Comparison of ENCODE assay signal across 1 cellular context in genomic region chr17:63621684-63622570, GRCh38.
TF ChIP-seq lines count a peak whose summit lies in the region.

Gene MAP3K3, plus strand, starts transcription at chr17:63622417. Its CDS starts 343 bp downstream, at chr17:63622760.

TF ChIP-seq in HepG2, 621 proteins besides CTCF, POLR2A, EP300 and RAD21 (continued from another document and continues in another):
- TF ChIP-seq POLR2G (IDR thresholded peaks at IDR 0.05; ENCODE audit: low read depth, low read length) (peak; percentile 95), AFF4 (CRISPR knock-in tag; IDR thresholded peaks at IDR 0.05) (no peak), ATF2 (CRISPR knock-in tag; IDR thresholded peaks at IDR 0.05) (no peak), HINFP (CRISPR knock-in tag; IDR thresholded peaks at IDR 0.05; ENCODE audit: low read depth) (no peak), NFKBIZ (CRISPR knock-in tag; IDR thresholded peaks at IDR 0.05) (0 out of 2 replicates have a peak, but pooled peaks have one; percentile 19), ZNF407 (CRISPR knock-in tag; IDR thresholded peaks at IDR 0.05; ENCODE audit: not compliant biosample characterization) (peak; percentile 93), NCOA1 (CRISPR knock-in tag; IDR thresholded peaks at IDR 0.05) (no peak), ZNF326 (CRISPR knock-in tag; IDR thresholded peaks at IDR 0.05; ENCODE audit: borderline replicate concordance) (no peak), MAFG (CRISPR knock-in tag; IDR thresholded peaks at IDR 0.05) (no peak), NFE2L1 (CRISPR knock-in tag; IDR thresholded peaks at IDR 0.05; ENCODE audit: borderline replicate concordance) (no peak), NFIC (IDR thresholded peaks at IDR 0.05; ENCODE audit: low read length) (no peak), PBX2 (CRISPR knock-in tag; IDR thresholded peaks at IDR 0.05) (peak; percentile 98), KDM6A (CRISPR knock-in tag; IDR thresholded peaks at IDR 0.05; ENCODE audit: low read depth) (no peak), ZFP82 (CRISPR knock-in tag; IDR thresholded peaks at IDR 0.05; ENCODE audit: borderline replicate concordance) (0 out of 2 replicates have a peak, but pooled peaks have one; percentile 8), HCFC1 (IDR thresholded peaks at IDR 0.05; ENCODE audit: low read depth, low read length) (0 out of 2 replicates have a peak, but pooled peaks have one; percentile 1), ZSCAN31 (CRISPR knock-in tag; IDR thresholded peaks at IDR 0.05; ENCODE audit: low read depth) (peak; percentile 64; the same call in 1 of the 2 replicates), CCDC6 (CRISPR knock-in tag; IDR thresholded peaks at IDR 0.05) (peak; percentile 80; the same call in 1 of the 2 replicates), RXRA (CRISPR knock-in tag; IDR thresholded peaks at IDR 0.05) (peak; percentile 18; the same call in 1 of the 2 replicates), ZNF30 (CRISPR knock-in tag; IDR thresholded peaks at IDR 0.05) (no peak), ZNF792 (CRISPR knock-in tag; IDR thresholded peaks at IDR 0.05) (peak; percentile 53), ZNF563 (CRISPR knock-in tag; IDR thresholded peaks at IDR 0.05) (peak; percentile 74), STAT6 (CRISPR knock-in tag; IDR thresholded peaks at IDR 0.05; ENCODE audit: borderline replicate concordance) (peak; percentile 92; the same call in 1 of the 2 replicates), RELA (CRISPR knock-in tag; IDR thresholded peaks at IDR 0.05) (no peak), ZNF749 (CRISPR knock-in tag; IDR thresholded peaks at IDR 0.05; ENCODE audit: borderline replicate concordance) (peak; percentile 62; the same call in 1 of the 2 replicates), CBX5 (CRISPR knock-in tag; IDR thresholded peaks at IDR 0.05; ENCODE audit: borderline replicate concordance) (no peak), BORCS8-MEF2B (CRISPR knock-in tag; IDR thresholded peaks at IDR 0.05) (no peak), ZNF558 (CRISPR knock-in tag; IDR thresholded peaks at IDR 0.05; ENCODE audit: borderline replicate concordance) (no peak), ASH2L (IDR thresholded peaks at IDR 0.05; ENCODE audit: insufficient read length, low read depth, low read length) (peak; percentile 44), ZSCAN5A (CRISPR knock-in tag; IDR thresholded peaks at IDR 0.05; ENCODE audit: borderline replicate concordance) (no peak), CCAR2 (optimal IDR thresholded peaks at IDR 0.05; ENCODE audit: low read depth, low read length) (no peak), ZNF891 (CRISPR knock-in tag; IDR thresholded peaks at IDR 0.05) (peak; percentile 1), HIC2 (CRISPR knock-in tag; IDR thresholded peaks at IDR 0.05; ENCODE audit: low read depth) (peak; percentile 74), ZFY (CRISPR knock-in tag; IDR thresholded peaks at IDR 0.05) (peak; percentile 92), PHF5A (CRISPR knock-in tag; IDR thresholded peaks at IDR 0.05; ENCODE audit: low read depth, unreplicated experiment) (peak; percentile 52), ZNF138 (CRISPR knock-in tag; IDR thresholded peaks at IDR 0.05; ENCODE audit: low read depth) (no peak; the same call in 1 of the 2 replicates), HOXA9 (CRISPR knock-in tag; IDR thresholded peaks at IDR 0.05; ENCODE audit: borderline replicate concordance) (no peak)
